8 cellular contexts compared by ENCODE assay signal in genomic region chr17:39668141-39668924, GRCh38. TPM values are rescaled to one million over a fixed set of nuclear protein-coding genes. Genes with fewer than 3 reads are reported as not detected.
A peak's percentile ranks its signal among the peaks of the same experiment; 100 is the strongest.
DNase-seq lines count a peak whose midpoint lies in the region; ATAC-seq, FAIRE-seq and TF ChIP-seq lines count a peak whose summit lies in the region.

PNMT (plus strand) TSS chr17:39668453; CDS start chr17:39668476, 23 bp downstream.

- ATAC-seq in A549, result peak; percentile 30 to 52; a peak in 5 of 6 replicates
- no peak for ATAC-seq in GM19467 (IDR thresholded peaks at IDR 0.05; ENCODE audit: unreplicated experiment)

- FAIRE-seq in A549 (lab: Jason Lieb, UNC), result no peak
- peak; percentile 84 for FAIRE-seq in GM19239 (lab: Jason Lieb, UNC)

- H3K18ac ChIP-seq in neuronal stem cell (ENCODE audit: low read length), result peak within 1 kb of the TSS; percentile 98

- peak within 1 kb of the TSS; percentile 46 for H2BK12ac ChIP-seq in neuronal stem cell (ENCODE audit: low read length)

- H2AFZ ChIP-seq in neuronal stem cell (ENCODE audit: low read length), result peak within 1 kb of the TSS; percentile 91

- peak; percentile 68 for TF ChIP-seq CTCF in A549 (IDR thresholded peaks at IDR 0.05)

- H3K23ac ChIP-seq in neuronal stem cell (ENCODE audit: low read depth, low read length, poor library complexity), result peak within 1 kb of the TSS; percentile 96

- peak; percentile 43 to 49 for TF ChIP-seq RAD21 in A549 (conservative IDR thresholded peaks at IDR 0.05 in 1 of 2, IDR thresholded peaks at IDR 0.05 in 1 of 2)

- H4K91ac ChIP-seq in neuronal stem cell (ENCODE audit: low read depth, low read length, poor library complexity), result no peak within 1 kb of the TSS

- no peak within 1 kb of the TSS for H4K8ac ChIP-seq in neuronal stem cell (ENCODE audit: low read depth, low read length)

- H3K27ac ChIP-seq in A549 (peak within 1 kb of the TSS; percentile 74 to 89; a peak in 5 of 6 replicates), neuronal stem cell (replicated peaks; ENCODE audit: low read length) (no peak within 1 kb of the TSS), thymus (ENCODE audit: low read depth) (no peak within 1 kb of the TSS)

- TF ChIP-seq POLR2A in A549 (IDR thresholded peaks at IDR 0.05; ENCODE audit: low read length), result no peak

- H3K4me1 ChIP-seq in A549 (peaks cover 48% of the 10 kb centered on the region), neuronal stem cell (ENCODE audit: control insufficient read depth in 2 of 2, insufficient read depth in 1 of 2, low read depth in 1 of 2, low read length in 2 of 2) (peaks cover 8 to 19% of the 10 kb centered on the region in 2 donors), thymus (ENCODE audit: control insufficient read depth, insufficient read depth, low read length) (no peaks in the 10 kb centered on the region)

- peak within 1 kb of the TSS; percentile 61 for H2BK120ac ChIP-seq in neuronal stem cell (ENCODE audit: low read depth, low read length)

- peaks cover 0 to 37% (median 20%) of the 10 kb centered on the region in 3 experiments for H3K27me3 ChIP-seq in neuronal stem cell (ENCODE audit: control insufficient read depth in 3 of 3, insufficient read depth in 3 of 3, low read depth in 1 of 3, low read length in 3 of 3)
- peaks cover 35% of the 10 kb centered on the region for H3K27me3 ChIP-seq in thymus (ENCODE audit: control insufficient read depth, insufficient read depth)

- no peak within 1 kb of the TSS for H3K14ac ChIP-seq in neuronal stem cell (ENCODE audit: low read length)

- H3K4me2 ChIP-seq in A549 (peak within 1 kb of the TSS; percentile 87), neuronal stem cell (ENCODE audit: insufficient read depth, low read length, poor library complexity, severe bottlenecking) (peak within 1 kb of the TSS; percentile 91)

- H3K4ac ChIP-seq in neuronal stem cell (ENCODE audit: low read length), result no peak within 1 kb of the TSS

- 8% methylated on average over 42 of the region's 73 CpGs for WGBS in A549 (ENCODE audit: missing lambda C conversion rate)
- WGBS in neuronal stem cell (ENCODE audit: extremely low coverage in 2 of 2, insufficient read length in 2 of 2, insufficient replicate concordance in 1 of 2), 2 donors, result no CpG with 5 or more reads among the region's 73 CpGs
- 3% methylated on average over 73 of the region's 73 CpGs for WGBS in thymus

- H3K9ac ChIP-seq in neuronal stem cell (ENCODE audit: low read depth, low read length, poor library complexity), result peak within 1 kb of the TSS; percentile 80

- H2BK5ac ChIP-seq in neuronal stem cell (ENCODE audit: low read length), result peak within 1 kb of the TSS; percentile 60

- H3K79me1 ChIP-seq in neuronal stem cell (ENCODE audit: low read depth, low read length), result peaks cover 4% of the 10 kb centered on the region

- peak; percentile 78 to 84 for DNase-seq in A549 (ENCODE audit: low read depth in 1 of 2, low spot score in 1 of 2)
- peak; percentile 76 for DNase-seq in GM19239 (ENCODE audit: insufficient read length, low spot score)
- DNase-seq in OCI-M1 (lab: John Stamatoyannopoulos, UW), result peak; percentile 83
- peak; percentile 87 for DNase-seq in activated effector memory CD4-positive, alpha-beta T cell treated with anti-CD3 and anti-CD28 coated beads, Interleukin-2, amount 50 U/mL, for 16 hours
- peak; percentile 16 for DNase-seq in fibroblast of the conjunctiva (ENCODE audit: low read depth)
- no peak for DNase-seq in neuronal stem cell (ENCODE audit: low spot score)

- H3K4me3 ChIP-seq in A549, result peak within 1 kb of the TSS; percentile 38
- H3K4me3 ChIP-seq in neuronal stem cell (ENCODE audit: low read length in 2 of 2), result peak within 1 kb of the TSS; percentile 29 to 71
- H3K4me3 ChIP-seq in thymus (ENCODE audit: low read length), result peak within 1 kb of the TSS; percentile 50

- no peak for TF ChIP-seq EP300 in A549 (IDR thresholded peaks at IDR 0.05)

- H3K9me3 ChIP-seq in A549 (no peaks in the 10 kb centered on the region), neuronal stem cell (replicated peaks in 1 of 2; ENCODE audit: control insufficient read depth in 2 of 2, insufficient read depth in 1 of 2, low read depth in 1 of 2, low read length in 2 of 2) (no peaks in the 10 kb centered on the region), thymus (ENCODE audit: control insufficient read depth) (no peaks in the 10 kb centered on the region)

- H2BK15ac ChIP-seq in neuronal stem cell (ENCODE audit: low read length), result peak within 1 kb of the TSS; percentile 85

- CTCF ChIA-PET in A549 (lab: Yijun Ruan, JAX), result interaction anchor here (0.5 to 50.7 kb wide), 21 partner anchors 9 to 269 kb away, joined by 3 to 1391 read pairs (median 3); partner anchors contain the start of genes ERBB2, MIEN1, PGAP3 and PPP1R1B

- peak within 1 kb of the TSS; percentile 99 for H2AK5ac ChIP-seq in neuronal stem cell (ENCODE audit: low read depth, low read length)

- POLR2A ChIA-PET in A549 (lab: Yijun Ruan, JAX), result interaction anchor here (0.7 to 1.0 kb wide), 2 partner anchors 17 to 20 kb away, joined by 3 to 5 read pairs; partner anchors contain the start of gene PGAP3

- H3K36me3 ChIP-seq in neuronal stem cell (replicated peaks in 1 of 2; ENCODE audit: control insufficient read depth in 2 of 2, insufficient read depth in 2 of 2, low read length in 2 of 2) (no peaks in the 10 kb centered on the region), thymus (ENCODE audit: control insufficient read depth, insufficient read depth) (peaks cover under 1% of the 10 kb centered on the region)

TF ChIP-seq in A549, 52 proteins besides CTCF, POLR2A, EP300 and RAD21 (continues in another document):
- TF ChIP-seq ELK1 (IDR thresholded peaks at IDR 0.05; ENCODE audit: low read depth, low read length) (no peak), ATOH8 (CRISPR knock-in tag; IDR thresholded peaks at IDR 0.05; ENCODE audit: low read depth) (peak; percentile 48; the same call in 1 of the 2 replicates), KDM5A (IDR thresholded peaks at IDR 0.05) (no peak), SMC3 (IDR thresholded peaks at IDR 0.05) (peak; percentile 71), RARB (CRISPR knock-in tag; IDR thresholded peaks at IDR 0.05) (no peak), HMGXB4 (CRISPR knock-in tag; IDR thresholded peaks at IDR 0.05; ENCODE audit: borderline replicate concordance) (peak; percentile 81), HOXB13 (CRISPR knock-in tag; IDR thresholded peaks at IDR 0.05; ENCODE audit: low read depth) (0 out of 2 replicates have a peak, but pooled peaks have one; percentile 24), E2F6 (IDR thresholded peaks at IDR 0.05; ENCODE audit: borderline replicate concordance, low read depth) (peak; percentile 89), PBX3 (IDR thresholded peaks at IDR 0.05) (no peak), TFCP2L1 (CRISPR knock-in tag; IDR thresholded peaks at IDR 0.05) (peak; percentile 77)

RNA-seq across cellular contexts. Expression of gene PNMT, which starts in this region (rescaled TPM):
- polyA plus RNA-seq in A549 (2011; rRNA removed) (not detected in 2 replicates), A549 (2017; fragmentation: RNase III; extraction: RNeasy Plus Mini Kit Qiagen cat#74134 plus additional on column Dnase treatment) (0.16 TPM in 1 of 3 replicates, not detected in the others), thymus (2.9 TPM)
- polyA plus RNA-seq in A549 (2012; cell fraction: cytosol; rRNA removed), result 0.05 and 0.16 TPM in 2 replicates
- 0.12 TPM in 1 of 2 replicates, not detected in the other for polyA plus RNA-seq in A549 (2012; cell fraction: nucleus; rRNA removed)
- polyA minus RNA-seq in A549 (2011; rRNA and poly(A)+ RNA removed), result not detected in 2 replicates
- 0.95 TPM for polyA plus RNA-seq in neuronal stem cell (2013, experiment 1 of 2)
- polyA plus RNA-seq in neuronal stem cell (2013, experiment 2 of 2), result 1.0 TPM

Comparison
In these comparisons a context has a peak if more than half of its experiments do, and no peak if none do; other contexts are left out.
1. Peak in DNase-seq, ATAC-seq, H3K4me3 ChIP-seq, H3K27ac ChIP-seq and H3K4me2 ChIP-seq in A549; RNA of the gene not detected or under 1 TPM.